1 cellular context compared by ENCODE assay signal in genomic region chr1:157025856-157026255, GRCh38.
TF ChIP-seq lines count a peak whose summit lies in the region.

No MANE protein-coding gene starts in this region.

TF ChIP-seq in SK-N-SH, 30 proteins besides CTCF, POLR2A, EP300 and RAD21 (continued from another document):
- TF ChIP-seq SIN3A (IDR thresholded peaks at IDR 0.05; ENCODE audit: borderline replicate concordance, low read depth, low read length), result no peak
TF ChIP-seq in SK-N-SH: peak in this region for 0.
